Comparison of ENCODE assay signal across 8 cellular contexts in genomic region chr9:36143242-36143641, GRCh38. TPM values are rescaled to one million over a fixed set of nuclear protein-coding genes. Genes with fewer than 3 reads are reported as not detected.
DNase-seq lines count a peak whose midpoint lies in the region; ATAC-seq and TF ChIP-seq lines count a peak whose summit lies in the region.

No MANE protein-coding gene starts in this region.

- H3K9me3 Mint-ChIP-seq in activated naive CD8-positive, alpha-beta T cell treated with anti-CD3 and anti-CD28 coated beads, Interleukin-2, amount 50 U/mL, for 24 hours = peaks cover 11% of the 10 kb centered on the region
- peaks cover 10 to 13% of the 10 kb centered on the region in 2 donors for H3K9me3 Mint-ChIP-seq in stimulated activated naive B cell treated with anti-CD40 and anti-IgM and Interleukin-4, amounts not matched to agents 10 μg/mL and 1 μg/mL and 100 μg/mL, for 72 hours

- H2AFZ ChIP-seq in Karpas-422 (ENCODE audit: low read length) (peak overlapping the region; percentile 14; the same call in 1 of the 2 replicates), mammary epithelial cell (ENCODE audit: low read depth, low read length) (no peak overlapping the region)

- CTCF ChIA-PET in mammary epithelial cell (lab: Charles Lee; ENCODE audit: low non-redundant PET) = no interaction called here

- H3K36me3 ChIP-seq in Karpas-422 (ENCODE audit: insufficient read depth, low read length) = no peaks in the 10 kb centered on the region
- H3K36me3 ChIP-seq in left lung = peaks cover 0 to 27% of the 10 kb centered on the region in 2 donors
- no peaks in the 10 kb centered on the region for H3K36me3 ChIP-seq in mammary epithelial cell (ENCODE audit: insufficient read depth, low read length)

- H3K4me3 ChIP-seq in Karpas-422 (ENCODE audit: low read length) (no peak overlapping the region), left lung (peak overlapping the region in 1 of 2 donors; percentile 22), mammary epithelial cell (replicated peaks in 1 of 3; ENCODE audit: insufficient read depth in 1 of 3, low read depth in 2 of 3, low read length in 3 of 3) (no peak overlapping the region)

- BruUV-seq in mammary epithelial cell (replicated peaks; lab: Mats Ljungman, UMichigan) = no TSS peak

- H3K27me3 Mint-ChIP-seq in activated naive CD8-positive, alpha-beta T cell treated with anti-CD3 and anti-CD28 coated beads, Interleukin-2, amount 50 U/mL, for 24 hours = peaks cover 3% of the 10 kb centered on the region
- no peaks in the 10 kb centered on the region for H3K27me3 Mint-ChIP-seq in stimulated activated naive B cell treated with anti-CD40 and anti-IgM and Interleukin-4, amounts not matched to agents 10 μg/mL and 1 μg/mL and 100 μg/mL, for 72 hours

- peaks cover 94% of the 10 kb centered on the region for H3K4me1 Mint-ChIP-seq in activated naive CD8-positive, alpha-beta T cell treated with anti-CD3 and anti-CD28 coated beads, Interleukin-2, amount 50 U/mL, for 24 hours
- H3K4me1 Mint-ChIP-seq in stimulated activated naive B cell treated with anti-CD40 and anti-IgM and Interleukin-4, amounts not matched to agents 10 μg/mL and 1 μg/mL and 100 μg/mL, for 72 hours = peaks cover 64 to 91% of the 10 kb centered on the region in 2 donors

- H3K9ac ChIP-seq in Karpas-422 (ENCODE audit: low read length) = 0 out of 2 replicates have a peak overlapping the region, but pooled peaks have one; percentile 35
- H3K9ac ChIP-seq in mammary epithelial cell (ENCODE audit: insufficient read depth, low read length) = no peak overlapping the region

- intact Hi-C loops in left lung (cut with DNase I) (no loop called here), mammary epithelial cell (cut with micrococcal nuclease) (no loop called here)

- H3K4me2 ChIP-seq in Karpas-422 (ENCODE audit: low read depth, low read length, poor library complexity, severe bottlenecking) (no peak overlapping the region), mammary epithelial cell (ENCODE audit: insufficient read depth, low read depth, low read length) (no peak overlapping the region)

- dilution Hi-C loops in mammary epithelial cell (cut with HindIII; ENCODE audit: low sequenced_read_pairs) = loop anchor here (10.0 kb wide), 3 partner anchors 72 to 178 kb away; no protein-coding TSS in a partner anchor

- H3K4me3 Mint-ChIP-seq in activated naive CD8-positive, alpha-beta T cell treated with anti-CD3 and anti-CD28 coated beads, Interleukin-2, amount 50 U/mL, for 24 hours = peak overlapping the region; percentile 73
- peak overlapping the region; percentile 80 to 82 for H3K4me3 Mint-ChIP-seq in stimulated activated naive B cell treated with anti-CD40 and anti-IgM and Interleukin-4, amounts not matched to agents 10 μg/mL and 1 μg/mL and 100 μg/mL, for 72 hours

- H3K4me1 ChIP-seq in Karpas-422 (ENCODE audit: low read length) (peaks cover 4% of the 10 kb centered on the region; the same call in 1 of the 2 replicates), left lung (peaks cover 10 to 100% of the 10 kb centered on the region in 2 donors), mammary epithelial cell (ENCODE audit: insufficient read depth, low read length) (peaks cover 1% of the 10 kb centered on the region)

- H3K27me3 ChIP-seq in Karpas-422 (ENCODE audit: low read length) (no peaks in the 10 kb centered on the region), left lung (no peaks in the 10 kb centered on the region), mammary epithelial cell (ENCODE audit: insufficient read depth, low read length) (no peaks in the 10 kb centered on the region)

- WGBS in mammary epithelial cell (ENCODE audit: low coverage, missing lambda C conversion rate) = 83% methylated on average over 12 of the region's 13 CpGs

- no peak for ATAC-seq in activated naive CD8-positive, alpha-beta T cell treated with anti-CD3 and anti-CD28 coated beads, Interleukin-2, amount 50 U/mL, for 24 hours
- no peak for ATAC-seq in left lung
- ATAC-seq in stimulated activated naive B cell treated with anti-CD40 and anti-IgM and Interleukin-4, amounts not matched to agents 10 μg/mL and 1 μg/mL and 100 μg/mL, for 72 hours (replicated peaks) = no peak
- no peak for ATAC-seq in GM21360 (IDR thresholded peaks at IDR 0.05; ENCODE audit: unreplicated experiment)

- H3K79me2 ChIP-seq in Karpas-422 (ENCODE audit: low read length) (no peaks in the 10 kb centered on the region), mammary epithelial cell (ENCODE audit: insufficient read depth, low read length) (no peaks in the 10 kb centered on the region)

- H3K36me3 Mint-ChIP-seq in activated naive CD8-positive, alpha-beta T cell treated with anti-CD3 and anti-CD28 coated beads, Interleukin-2, amount 50 U/mL, for 24 hours (ENCODE audit: low read depth) = peaks cover 18% of the 10 kb centered on the region
- H3K36me3 Mint-ChIP-seq in stimulated activated naive B cell treated with anti-CD40 and anti-IgM and Interleukin-4, amounts not matched to agents 10 μg/mL and 1 μg/mL and 100 μg/mL, for 72 hours = peaks cover 20 to 25% of the 10 kb centered on the region in 2 donors

- H3K27ac Mint-ChIP-seq in activated naive CD8-positive, alpha-beta T cell treated with anti-CD3 and anti-CD28 coated beads, Interleukin-2, amount 50 U/mL, for 24 hours = peak overlapping the region; percentile 79
- H3K27ac Mint-ChIP-seq in stimulated activated naive B cell treated with anti-CD40 and anti-IgM and Interleukin-4, amounts not matched to agents 10 μg/mL and 1 μg/mL and 100 μg/mL, for 72 hours = peak overlapping the region; percentile 98

- H4K20me1 ChIP-seq in Karpas-422 (ENCODE audit: insufficient read depth, low read depth, low read length) (no peaks in the 10 kb centered on the region), mammary epithelial cell (ENCODE audit: insufficient read depth, low read length) (no peaks in the 10 kb centered on the region)

- H3K27ac ChIP-seq in Karpas-422 (ENCODE audit: low read length) (no peak overlapping the region), left lung (peak overlapping the region; percentile 76 to 91), mammary epithelial cell (ENCODE audit: insufficient read depth, low read depth, low read length) (no peak overlapping the region)

- TF ChIP-seq CTCF in left lung (IDR thresholded peaks at IDR 0.05) = no peak
- no peak for TF ChIP-seq CTCF in mammary epithelial cell (conservative IDR thresholded peaks at IDR 0.05 in 1 of 2, IDR thresholded peaks at IDR 0.05 in 1 of 2; ENCODE audit: extremely low read depth in 1 of 2, insufficient read depth in 1 of 2, low read depth in 1 of 2, low read length in 2 of 2)

- no peaks in the 10 kb centered on the region for H3K9me2 ChIP-seq in Karpas-422 (replicated peaks; ENCODE audit: insufficient read depth, low read length)

- no peaks in the 10 kb centered on the region for H3K9me3 ChIP-seq in Karpas-422 (ENCODE audit: low read length)
- H3K9me3 ChIP-seq in left lung = no peaks in the 10 kb centered on the region
- no peaks in the 10 kb centered on the region for H3K9me3 ChIP-seq in mammary epithelial cell (replicated peaks; ENCODE audit: insufficient read depth, low read length)

- DNase-seq in Karpas-422 (no peak), left lung (no peak), EL (no peak), mammary epithelial cell (no peak), NCI-H1105 (lab: John Stamatoyannopoulos, UW) (no peak)
- DNase-seq in activated naive CD8-positive, alpha-beta T cell treated with anti-CD3 and anti-CD28 coated beads, Interleukin-2, amount 50 U/mL, for 24 hours = no peak
- no peak for DNase-seq in stimulated activated naive B cell treated with anti-CD40 and anti-IgM and Interleukin-4, amounts not matched to agents 10 μg/mL and 1 μg/mL and 100 μg/mL, for 72 hours

- in situ Hi-C loops in mammary epithelial cell (cut with MboI; ENCODE audit: low sequenced_read_pairs in 2 of 2) = no loop called here

RNA-seq across cellular contexts. Expression of gene GLIPR2, which starts 6.7 kb away (rescaled TPM):
- total RNA-seq in Karpas-422 (2014; rRNA removed; shearing (Covaris generic); ENCODE audit: low replicate concordance) = 0.51 and 0.75 TPM in 2 replicates
- total RNA-seq in left lung (10 to 100 TPM; 47.7 to 94.5 TPM), mammary epithelial cell (1 to 10 TPM; 1.2 to 2.1 TPM)
- polyA plus RNA-seq in mammary epithelial cell = 2.4 TPM
- polyA minus RNA-seq in mammary epithelial cell = not detected

RNA-seq across cellular contexts. Expression of gene CCIN, which starts 25.9 kb away (rescaled TPM):
- total RNA-seq in Karpas-422 (2014; rRNA removed; shearing (Covaris generic); ENCODE audit: low replicate concordance) = not detected in 2 replicates
- total RNA-seq in left lung (1 to 10 TPM in 1 of 2 donors, under 1 TPM in 1; 0.67 to 1.5 TPM), mammary epithelial cell (not detected)
- polyA plus RNA-seq in mammary epithelial cell = not detected
- polyA minus RNA-seq in mammary epithelial cell = not detected

RNA-seq across cellular contexts. Expression of gene CLTA, which starts 47.5 kb away (rescaled TPM):
- 147 and 172 TPM in 2 replicates for total RNA-seq in Karpas-422 (2014; rRNA removed; shearing (Covaris generic); ENCODE audit: low replicate concordance)
- total RNA-seq in left lung (100 to 1,000 TPM; 199 to 219 TPM), mammary epithelial cell (100 to 1,000 TPM; 130 to 217 TPM)
- 231 TPM for polyA plus RNA-seq in mammary epithelial cell
- 60.1 TPM for polyA minus RNA-seq in mammary epithelial cell

Comparison
In these comparisons a context has a peak if more than half of its experiments do, and no peak if none do; other contexts are left out.
1. H3K27ac ChIP-seq: peak in left lung (2 of 2); none in Karpas-422 (single experiment) and mammary epithelial cell (single experiment).
2. RNA of gene GLIPR2, which starts 6.7 kb away (total RNA-seq): 47.7 to 94.5 TPM in left lung; 1.2 to 2.1 TPM in mammary epithelial cell and 0.51 to 0.75 TPM in Karpas-422; every median in the first group is over 10 times any median in the second.